In the genomic region with DNA sequence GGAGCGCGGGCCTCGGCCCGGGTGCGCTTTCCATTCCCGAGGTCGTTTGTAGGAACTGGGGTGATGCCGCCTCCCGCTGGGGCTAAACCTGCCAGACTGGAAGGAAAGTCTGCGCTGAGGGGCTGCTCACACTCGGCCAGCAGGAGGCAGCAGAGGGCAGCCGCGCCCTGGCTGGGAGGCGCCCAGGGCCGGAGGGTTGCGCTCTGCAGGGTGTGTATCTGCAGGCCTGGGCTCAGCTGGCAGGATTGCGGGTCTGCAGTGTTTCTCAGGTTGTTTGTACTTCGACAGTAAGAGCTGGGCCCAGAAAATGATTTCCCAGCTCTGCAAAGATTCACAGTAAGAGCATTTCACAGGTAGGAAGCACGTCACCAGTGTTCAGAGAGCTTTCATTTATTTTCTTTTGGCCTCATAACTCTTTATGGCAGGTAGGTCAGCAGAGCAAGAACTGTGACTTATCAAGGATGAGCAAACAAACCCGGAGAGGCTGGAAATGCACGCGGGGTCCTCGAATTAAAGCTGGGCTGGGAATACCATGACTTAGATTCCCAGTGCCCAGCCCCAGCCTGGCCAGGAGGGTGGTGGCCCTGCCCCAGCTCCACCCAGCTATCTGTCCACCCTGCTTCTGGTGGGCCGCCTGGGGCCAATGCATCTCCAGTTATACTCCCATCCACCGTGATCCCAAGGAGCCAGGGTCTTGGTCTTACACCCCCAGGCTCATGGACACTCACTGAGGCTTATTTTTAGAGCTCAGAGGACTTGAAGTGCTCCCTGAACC, we compare ENCODE assay signal across 8 cellular contexts. TPM values are rescaled to one million over a fixed set of nuclear protein-coding genes. Genes with fewer than 3 reads are reported as not detected.
DNase-seq lines count a peak whose midpoint lies in the region; ATAC-seq and TF ChIP-seq lines count a peak whose summit lies in the region.

No MANE protein-coding gene starts in this region.

- H3K4me3 ChIP-seq in AG04450 (ENCODE audit: low read depth, low read length) (no peak overlapping the region), vagina (no peak overlapping the region)

- H3K9me3 ChIP-seq in AG04450 (ENCODE audit: control insufficient read depth, insufficient read depth, low read length) (peaks cover 22% of the 10 kb centered on the region), vagina (no peaks in the 10 kb centered on the region)

- intact Hi-C loops in vagina (cut with DNase I): loop anchor here (5.0 kb wide), 1 partner anchor 137 kb away; no protein-coding TSS in a partner anchor

- H3K4me3 Mint-ChIP-seq in glutamatergic neuron (ENCODE audit: unreplicated experiment) (no peak overlapping the region), progenitor cell of endocrine pancreas (ENCODE audit: low read depth) (no peak overlapping the region)

- H3K36me3 Mint-ChIP-seq in glutamatergic neuron (ENCODE audit: unreplicated experiment) (no peaks in the 10 kb centered on the region), progenitor cell of endocrine pancreas (ENCODE audit: insufficient read depth) (no peaks in the 10 kb centered on the region)

- H3K4me1 Mint-ChIP-seq in glutamatergic neuron (ENCODE audit: low read depth, unreplicated experiment): peaks cover 2% of the 10 kb centered on the region
- peaks cover 6% of the 10 kb centered on the region for H3K4me1 Mint-ChIP-seq in progenitor cell of endocrine pancreas (ENCODE audit: low read depth)

- no peak for TF ChIP-seq POLR2A in vagina (IDR thresholded peaks at IDR 0.05)

- peak; percentile 13 for DNase-seq in AG04450 (ENCODE audit: low read depth, low spot score)
- DNase-seq in SK-MEL-5 (ENCODE audit: low read depth, low spot score): peak; percentile 65
- DNase-seq in activated gamma-delta T cell treated with anti-CD3 and anti-CD28 coated beads, Interleukin-2, amount 50 U/mL, for 16 hours (ENCODE audit: low read depth): peak; percentile 73
- DNase-seq in glutamatergic neuron: peak; percentile 92
- DNase-seq in progenitor cell of endocrine pancreas (ENCODE audit: low spot score, unreplicated experiment): peak; percentile 83
- no peak for DNase-seq in vagina (ENCODE audit: extremely low spot score in 2 of 2)

- peaks cover 1% of the 10 kb centered on the region for H3K9me3 Mint-ChIP-seq in glutamatergic neuron (ENCODE audit: unreplicated experiment)
- no peaks in the 10 kb centered on the region for H3K9me3 Mint-ChIP-seq in progenitor cell of endocrine pancreas (ENCODE audit: low read depth)

- peak; percentile 91 for ATAC-seq in GM19023 (IDR thresholded peaks at IDR 0.05; ENCODE audit: unreplicated experiment)
- ATAC-seq in HG03159 (IDR thresholded peaks at IDR 0.05; ENCODE audit: unreplicated experiment): peak; percentile 90

- in situ Hi-C loops in SK-MEL-5 (cut with HindIII; ENCODE audit: low pct_unique_long_range_greater_than_20kb, low sequenced_read_pairs): no loop called here

- H3K27ac ChIP-seq in AG04450 (ENCODE audit: low read depth, low read length) (no peak overlapping the region), vagina (no peak overlapping the region)

- POLR2A ChIA-PET in AG04450 (lab: Yijun Ruan, JAX): interaction anchor here (1.0 to 1.9 kb wide), 2 partner anchors 128 to 137 kb away, joined by 3 to 6 read pairs; no protein-coding TSS in a partner anchor

- TF ChIP-seq CTCF in AG04450 (IDR thresholded peaks at IDR 0.05; ENCODE audit: low read depth, low read length) (peak; percentile 93), glutamatergic neuron (IDR thresholded peaks at IDR 0.05; ENCODE audit: partially characterized antibody, unreplicated experiment) (peak; percentile 96), progenitor cell of endocrine pancreas (IDR thresholded peaks at IDR 0.05; ENCODE audit: unreplicated experiment) (peak; percentile 98), vagina (IDR thresholded peaks at IDR 0.05) (peak; percentile 85 to 96 (median 93))

- no peak overlapping the region for H3K27ac Mint-ChIP-seq in glutamatergic neuron (ENCODE audit: unreplicated experiment)
- H3K27ac Mint-ChIP-seq in progenitor cell of endocrine pancreas: peak overlapping the region; percentile 40

- H3K27me3 Mint-ChIP-seq in glutamatergic neuron (ENCODE audit: unreplicated experiment): peaks cover 3% of the 10 kb centered on the region
- peaks cover 4% of the 10 kb centered on the region for H3K27me3 Mint-ChIP-seq in progenitor cell of endocrine pancreas

- H3K36me3 ChIP-seq in vagina: no peaks in the 10 kb centered on the region

- CTCF ChIA-PET in AG04450 (lab: Charles Lee): interaction anchor here (0.6 to 2.4 kb wide), 28 partner anchors 8 to 1775 kb away, joined by 3 to 120 read pairs (median 4); a partner anchor contains a TSS

- no peaks in the 10 kb centered on the region for H3K4me1 ChIP-seq in vagina

- H3K27me3 ChIP-seq in AG04450 (ENCODE audit: control insufficient read depth, insufficient read depth, low read length) (no peaks in the 10 kb centered on the region), vagina (no peaks in the 10 kb centered on the region)

RNA-seq across cellular contexts. Expression of a gene that starts 15.2 kb away (rescaled TPM):
- polyA plus RNA-seq in AG04450 (2011; rRNA removed): 27.2 and 27.9 TPM in 2 replicates
- polyA minus RNA-seq in AG04450 (2011; rRNA and poly(A)+ RNA removed): 28.0 and 33.3 TPM in 2 replicates
- total RNA-seq in SK-MEL-5 (2014; rRNA removed; shearing (Covaris generic)): 22.8 and 23.6 TPM in 2 replicates
- polyA plus RNA-seq in SK-MEL-5 (2015; cell fraction: cytosol; rRNA removed): 10.8 and 14.0 TPM in 2 replicates
- 21.6 and 23.4 TPM in 2 replicates for polyA plus RNA-seq in SK-MEL-5 (2015; cell fraction: nucleus; rRNA removed)
- 42.8 TPM for total RNA-seq in glutamatergic neuron (ENCODE audit: unreplicated experiment)
- total RNA-seq in progenitor cell of endocrine pancreas: 41.1 and 43.6 TPM in 2 replicates
- 49.4 TPM for total RNA-seq in vagina

Comparison
In these comparisons a context has a peak if more than half of its experiments do, and no peak if none do; other contexts are left out.
1. DNase-seq: peak in AG04450 (single experiment), SK-MEL-5 (single experiment), activated gamma-delta T cell treated with anti-CD3 and anti-CD28 coated beads, Interleukin-2, amount 50 U/mL, for 16 hours (single experiment), glutamatergic neuron (single experiment) and progenitor cell of endocrine pancreas (single experiment); none in vagina (0 of 2).
2. Peak in every context shown above with its lines, with median percentiles within 50 percentile points of each other: CTCF ChIP-seq.